ENCODE assay signal across 8 cellular contexts in genomic region chr15:72636519-72637282, GRCh38. TPM values are rescaled to one million over a fixed set of nuclear protein-coding genes. Genes with fewer than 3 reads are reported as not detected.
A peak's percentile ranks its signal among the peaks of the same experiment; 100 is the strongest.
DNase-seq lines count a peak whose midpoint lies in the region; ATAC-seq, FAIRE-seq and TF ChIP-seq lines count a peak whose summit lies in the region.
"Not testable (repeated sequence)": the region's sequence is repeated elsewhere in the genome, so short reads cannot be mapped to it uniquely, and the experiment has no call there.

No MANE protein-coding gene starts in this region.

- TF ChIP-seq POLR2A in adrenal gland (IDR thresholded peaks at IDR 0.05), result not testable (repeated sequence)

- CTCF ChIA-PET in WTC11 (lab: Charles Lee), result not testable (repeated sequence)

- H3K27ac ChIP-seq in ACC112 (ENCODE audit: low read depth, low read length); foreskin keratinocyte: not testable (repeated sequence)
- H3K27ac ChIP-seq in adrenal gland, result peak overlapping the region in 1 of 5 donors; percentile 66

- not testable (repeated sequence) for TF ChIP-seq CTCF in WTC11 (IDR thresholded peaks at IDR 0.05); adrenal gland (IDR thresholded peaks at IDR 0.05); foreskin keratinocyte (conservative IDR thresholded peaks at IDR 0.05); mucosa of descending colon (IDR thresholded peaks at IDR 0.05)

- not testable (repeated sequence) for H3K27me3 ChIP-seq in ACC112 (ENCODE audit: insufficient read depth, low read length); adrenal gland; foreskin keratinocyte

- H3K9me3 Mint-ChIP-seq in WTC11, result not testable (repeated sequence)

- H3K4me1 Mint-ChIP-seq in WTC11, result not testable (repeated sequence)

- H3K79me2 ChIP-seq in ACC112 (ENCODE audit: control insufficient read depth, insufficient read depth, low read length, unreplicated experiment), result not testable (repeated sequence)

- not testable (repeated sequence) for H3K4me3 Mint-ChIP-seq in WTC11

- 0% methylated on average over 18 to 19 of the region's 43 CpGs; no CpG with 5 or more reads in 2 of the 4 donors for WGBS in adrenal gland, 4 donors

- not testable (repeated sequence) for H3K4me1 ChIP-seq in ACC112 (ENCODE audit: control insufficient read depth, insufficient read depth, low read length, unreplicated experiment); adrenal gland (replicated peaks in 1 of 2); foreskin keratinocyte; mucosa of descending colon (ENCODE audit: low read depth)

- peak; percentile 73 for ATAC-seq in GM19463 (IDR thresholded peaks at IDR 0.05; ENCODE audit: unreplicated experiment)
- peak; percentile 80 for ATAC-seq in WTC11
- ATAC-seq in foreskin keratinocyte, result peak; percentile 88
- ATAC-seq in mucosa of descending colon, result peak; percentile 93

- not testable (repeated sequence) for DNase-seq in HTR-8/SVneo (ENCODE audit: insufficient read length, low spot score)
- DNase-seq in WTC11 (ENCODE audit: low spot score) (peak; percentile 79), adrenal gland (peak; percentile 52 to 91 (median 80)), foreskin keratinocyte (peak; percentile 32 to 47), mucosa of descending colon (peak; percentile 84 to 90 (median 88))
- DNase-seq in stimulated activated CD4-positive, alpha-beta T cell treated with anti-CD3 and anti-CD28 coated beads, Interleukin-1b, Interleukin-23, amount 100 ng/mL, for 48 hours, result peak; percentile 74

- H3K36me3 Mint-ChIP-seq in WTC11, result not testable (repeated sequence)

- intact Hi-C loops in adrenal gland (cut with DNase I); mucosa of descending colon (cut with DNase I, micrococcal nuclease): not testable (repeated sequence)

- not testable (repeated sequence) for H3K27ac Mint-ChIP-seq in WTC11

- not testable (repeated sequence) for H3K9me3 ChIP-seq in adrenal gland (replicated peaks in 1 of 3); mucosa of descending colon

- not testable (repeated sequence) for H3K27me3 Mint-ChIP-seq in WTC11 (ENCODE audit: low read depth)

- not testable (repeated sequence) for H3K36me3 ChIP-seq in ACC112 (ENCODE audit: insufficient read depth, low read length); adrenal gland (replicated peaks in 1 of 2); mucosa of descending colon (ENCODE audit: low read depth)

- H3K4me3 ChIP-seq in ACC112 (ENCODE audit: low read depth, low read length) (0 out of 2 replicates have a peak overlapping the region, but pooled peaks have one; percentile 54), adrenal gland (peak overlapping the region in 1 of 4 donors; percentile 49)
- not testable (repeated sequence) for H3K4me3 ChIP-seq in mucosa of descending colon

- peak; percentile 46 for FAIRE-seq in HTR-8/SVneo (lab: Jason Lieb, UNC)

- POLR2A ChIA-PET in WTC11 (lab: Charles Lee), result not testable (repeated sequence)

- not testable (repeated sequence) for H2AFZ ChIP-seq in ACC112 (ENCODE audit: low read length, unreplicated experiment)

RNA-seq across cellular contexts. Expression of gene GOLGA6B, which starts 17.8 kb away (rescaled TPM):
- 0.73 to 1.9 TPM (median 0.85 TPM) in 3 replicates for total RNA-seq in WTC11 (2021)
- under 1 TPM in 1 of 8 donors, not detected in 7; 0.11 TPM for total RNA-seq in adrenal gland
- not detected for polyA plus RNA-seq in adrenal gland
- not detected in 2 replicates for total RNA-seq in foreskin keratinocyte
- not detected in 2 replicates for polyA plus RNA-seq in foreskin keratinocyte
- total RNA-seq in mucosa of descending colon, result not detected

RNA-seq across cellular contexts. Expression of gene HIGD2B, which starts 49.3 kb away (rescaled TPM):
- total RNA-seq in WTC11 (2021) (0.18 TPM in 1 of 3 replicates, not detected in the others), adrenal gland (not detected), foreskin keratinocyte (0.07 TPM in 1 of 2 replicates, not detected in the other), mucosa of descending colon (not detected)
- polyA plus RNA-seq in adrenal gland (under 1 TPM in 1 of 3 donors, not detected in 2; 0.10 TPM), foreskin keratinocyte (not detected in 2 replicates)

RNA-seq across cellular contexts. Expression of gene BBS4, which starts 49.3 kb away (rescaled TPM):
- total RNA-seq in WTC11 (2021) (29.3 to 35.6 TPM (median 31.5 TPM) in 3 replicates), adrenal gland (10 to 100 TPM; 14.4 to 35.0 (median 23.5) TPM), foreskin keratinocyte (9.9 and 11.1 TPM in 2 replicates), mucosa of descending colon (10 to 100 TPM; 11.7 to 15.0 (median 13.6) TPM)
- polyA plus RNA-seq in adrenal gland (10 to 100 TPM; 13.6 to 30.5 (median 15.8) TPM), foreskin keratinocyte (7.3 and 8.1 TPM in 2 replicates)
